Comparison of ENCODE assay signal across 19 cellular contexts in genomic region chr3:55097441-55097840, GRCh38.
"Had no signal": no experiment of that assay in that cellular context is flagged by ENCODE, and none has a peak within 500 bp of the region (broad histone marks: within the 10 kb centered on the region; RNA-seq: fewer than 3 reads in every experiment).

No MANE protein-coding gene starts in this region.

- ATAC-seq: activated CD8-positive, alpha-beta memory T cell treated with anti-CD3 and anti-CD28 coated beads, Interleukin-2, amount 10 ng/mL, durations not matched to agents 7 days and 5 days; esophagus mucosa; left cardiac atrium; natural killer cell; T-helper 17 cell had no signal

- DNase-seq: activated CD4-positive, alpha-beta memory T cell treated with anti-CD3 and anti-CD28 coated beads, Interleukin-2, amount 10 ng/mL, durations not matched to agents 7 days and 5 days; activated CD4-positive, alpha-beta T cell treated with anti-CD3 and anti-CD28 coated beads, Interleukin-2, amount 10 ng/mL, durations not matched to agents 24 days and 14 days; activated CD8-positive, alpha-beta memory T cell treated with anti-CD3 and anti-CD28 coated beads, Interleukin-2, amount 10 ng/mL, durations not matched to agents 7 days and 5 days; activated effector memory CD4-positive, alpha-beta T cell treated with anti-CD3 and anti-CD28 coated beads, Interleukin-2, amount 50 U/mL, for 16 hours; activated naive CD4-positive, alpha-beta T cell treated with anti-CD3 and anti-CD28 coated beads, Interleukin-2, amount 50 U/mL, for 16 hours; activated T-cell treated with anti-CD3 and anti-CD28 coated beads for 4 hours; aorta; effector memory CD4-positive, alpha-beta T cell; foreskin melanocyte; islet precursor cell; left cardiac atrium; midbrain; natural killer cell; retina; SW 1271; T-helper 17 cell; transverse colon; uterus had no signal

- H3K9me3 ChIP-seq: transverse colon, uterus had no signal

- H3K27me3 ChIP-seq: transverse colon, uterus had no signal

- H3K4me1 ChIP-seq: transverse colon, uterus had no signal

- H3K4me3 ChIP-seq: transverse colon, uterus had no signal

- H3K36me3 ChIP-seq: transverse colon, uterus had no signal

- H3K27ac ChIP-seq: transverse colon, uterus had no signal
